Comparison of ENCODE assay signal across 17 cellular contexts in genomic region chr2:37417321-37417720, GRCh38.
DNase-seq lines count a peak whose midpoint lies in the region; ATAC-seq lines count a peak whose summit lies in the region.
"Had no signal": no experiment of that assay in that cellular context is flagged by ENCODE, and none has a peak within 500 bp of the region (broad histone marks: within the 10 kb centered on the region; RNA-seq: fewer than 3 reads in every experiment).

No MANE protein-coding gene starts in this region.

- DNase-seq in Daoy (ENCODE audit: low read depth) (peak; percentile 74), NCI-H69 (lab: John Stamatoyannopoulos, UW) (peak; percentile 42), fibroblast of gingiva (ENCODE audit: low read depth) (peak; percentile 59), retina (peak; percentile 2), superior temporal gyrus (ENCODE audit: extremely low spot score) (no peak)
- DNase-seq: activated naive CD8-positive, alpha-beta T cell treated with anti-CD3 and anti-CD28 coated beads, Interleukin-2, amount 50 U/mL, for 24 hours; cerebellar nuclear complex; left ventricle myocardium inferior; NCI-H187 treated with DMSO at 0.1 percent for 48 hours; NCI-H446 treated with DMSO at 0.1 percent for 48 hours; stimulated activated CD4-positive, alpha-beta T cell treated with anti-CD3 and anti-CD28 coated beads, Interleukin-4, amount 100 ng/mL, for 1 hour; T-helper 17 cell had no signal

- ATAC-seq in HG02973 (IDR thresholded peaks at IDR 0.05; ENCODE audit: unreplicated experiment) (no peak), GM21619 (IDR thresholded peaks at IDR 0.05; ENCODE audit: unreplicated experiment) (no peak), GM19452 (IDR thresholded peaks at IDR 0.05; ENCODE audit: unreplicated experiment) (no peak)
- ATAC-seq: activated naive CD8-positive, alpha-beta T cell treated with anti-CD3 and anti-CD28 coated beads, Interleukin-2, amount 50 U/mL, for 24 hours; gastroesophageal sphincter; Right ventricle myocardium inferior; T-helper 17 cell had no signal
